11 cellular contexts compared by ENCODE assay signal in genomic region chr6:12208190-12208589, GRCh38.
DNase-seq lines count a peak whose midpoint lies in the region; ATAC-seq and TF ChIP-seq lines count a peak whose summit lies in the region.
"Had no signal": no experiment of that assay in that cellular context is flagged by ENCODE, and none has a peak within 500 bp of the region (broad histone marks: within the 10 kb centered on the region; RNA-seq: fewer than 3 reads in every experiment).

No MANE protein-coding gene starts in this region.

- no peaks in the 10 kb centered on the region for H3K4me1 ChIP-seq in lung (ENCODE audit: control insufficient read depth in 2 of 2, insufficient read depth in 2 of 2, low read length in 2 of 2)

- H3K36me3 ChIP-seq in brain microvascular endothelial cell (replicated peaks) (no peaks in the 10 kb centered on the region), lung (ENCODE audit: control insufficient read depth in 2 of 2, insufficient read depth in 2 of 2, low read length in 2 of 2) (no peaks in the 10 kb centered on the region)

- H3K27me3 ChIP-seq in brain microvascular endothelial cell (replicated peaks) (no peaks in the 10 kb centered on the region), lung (ENCODE audit: control insufficient read depth, insufficient read depth) (no peaks in the 10 kb centered on the region)

- 35 to 71% methylated on average over 8 of the region's 8 CpGs for WGBS in lung, 2 donors

- H3K4me3 ChIP-seq in brain microvascular endothelial cell (ENCODE audit: low read depth, low read length): no peak overlapping the region
- no peak overlapping the region for H3K4me3 ChIP-seq in lung

- H3K27ac ChIP-seq in brain microvascular endothelial cell (no peak overlapping the region), lung (ENCODE audit: low read depth in 1 of 2, low read length in 1 of 2) (no peak overlapping the region)

- peak; percentile 10 for DNase-seq in Caki2 (ENCODE audit: low read depth)
- peak; percentile 16 for DNase-seq in KBM-7
- DNase-seq in brain microvascular endothelial cell: peak; percentile 35
- peak; percentile 51 for DNase-seq in lung (ENCODE audit: low spot score)
- no peak for DNase-seq in NCI-H1417 treated with DMSO at 0.1 percent for 48 hours (lab: John Stamatoyannopoulos, UW)
- DNase-seq in globus pallidus (ENCODE audit: low spot score): no peak
- DNase-seq in activated gamma-delta T cell (lab: John Stamatoyannopoulos, UW): no peak
- DNase-seq: activated B cell treated with CpG ODN at 0.5 μM for 24 hours, DMS79, naive B cell had no signal

- ATAC-seq in lung (ENCODE audit: insufficient read depth, low FRiP score): no peak
- no peak for ATAC-seq in GM18873 (IDR thresholded peaks at IDR 0.05; ENCODE audit: low FRiP score, unreplicated experiment)

- TF ChIP-seq CTCF in brain microvascular endothelial cell (IDR thresholded peaks at IDR 0.05; ENCODE audit: low read depth, low read length, missing control alignments) (no peak), lung (IDR thresholded peaks at IDR 0.05; ENCODE audit: control extremely low read depth, extremely low read depth) (no peak)

- in situ Hi-C loops in Caki2 (cut with HindIII; ENCODE audit: low pct_unique_long_range_greater_than_20kb, low sequenced_read_pairs) (no loop called here), KBM-7 (cut with MboI; ENCODE audit: low pct_unique_long_range_greater_than_20kb, low sequenced_read_pairs) (no loop called here), brain microvascular endothelial cell (cut with HindIII; ENCODE audit: low pct_ligation_motif_present, low sequenced_read_pairs) (no loop called here)

- no peaks in the 10 kb centered on the region for H3K9me3 ChIP-seq in lung (ENCODE audit: control insufficient read depth in 2 of 2, insufficient read depth in 1 of 2, low read length in 1 of 2)

Comparison
In these comparisons a context has a peak if more than half of its experiments do, and no peak if none do; other contexts are left out.
1. DNase-seq: peak in Caki2 (single experiment), KBM-7 (single experiment), brain microvascular endothelial cell (single experiment) and lung (single experiment); none in NCI-H1417 treated with DMSO at 0.1 percent for 48 hours (single experiment), globus pallidus (single experiment) and activated gamma-delta T cell (single experiment).